ENCODE assay signal across 8 cellular contexts in genomic region chr7:102713011-102713690, GRCh38. TPM values are rescaled to one million over a fixed set of nuclear protein-coding genes. Genes with fewer than 3 reads are reported as not detected.
DNase-seq lines count a peak whose midpoint lies in the region; ATAC-seq and TF ChIP-seq lines count a peak whose summit lies in the region.
"Not testable (repeated sequence)": the region's sequence is repeated elsewhere in the genome, so short reads cannot be mapped to it uniquely, and the experiment has no call there.

No MANE protein-coding gene starts in this region.

- CTCF ChIA-PET in CD4-positive, alpha-beta memory T cell (lab: Charles Lee; ENCODE audit: partially characterized antibody); naive thymus-derived CD4-positive, alpha-beta T cell (lab: Charles Lee): not testable (repeated sequence)

- ATAC-seq in GM21619 (IDR thresholded peaks at IDR 0.05; ENCODE audit: unreplicated experiment) (peak; percentile 70), HG03060 (IDR thresholded peaks at IDR 0.05; ENCODE audit: low read depth, unreplicated experiment) (peak; percentile 37)
- peak; percentile 80 for ATAC-seq in naive thymus-derived CD4-positive, alpha-beta T cell

- H3K27ac Mint-ChIP-seq in CD4-positive, alpha-beta memory T cell, result peak overlapping the region in 5 of 7 donors; percentile 0 to 70 (median 15)
- H3K27ac Mint-ChIP-seq in T-helper 1 cell treated with Interleukin-12 subunit alpha and Interleukin-12 subunit beta and Interleukin-4 antibody, amounts not matched to agents 30 μg/mL and 1 μg/mL, for 36 hours, result peak overlapping the region; percentile 87
- peak overlapping the region; percentile 38 for H3K27ac Mint-ChIP-seq in activated naive CD8-positive, alpha-beta T cell
- H3K27ac Mint-ChIP-seq in naive thymus-derived CD4-positive, alpha-beta T cell, result peak overlapping the region in 2 of 9 donors; percentile 63 to 86

- H3K27me3 Mint-ChIP-seq in CD4-positive, alpha-beta memory T cell; T-helper 1 cell treated with Interleukin-12 subunit alpha and Interleukin-12 subunit beta and Interleukin-4 antibody, amounts not matched to agents 30 μg/mL and 1 μg/mL, for 36 hours (ENCODE audit: low read depth); activated naive CD8-positive, alpha-beta T cell; naive thymus-derived CD4-positive, alpha-beta T cell: not testable (repeated sequence)

- peaks cover 8 to 12% (median 9%) of the 10 kb centered on the region in 4 donors for H3K4me1 Mint-ChIP-seq in CD4-positive, alpha-beta memory T cell
- peaks cover 17% of the 10 kb centered on the region for H3K4me1 Mint-ChIP-seq in T-helper 1 cell treated with Interleukin-12 subunit alpha and Interleukin-12 subunit beta and Interleukin-4 antibody, amounts not matched to agents 30 μg/mL and 1 μg/mL, for 36 hours (ENCODE audit: low read depth)
- not testable (repeated sequence) for H3K4me1 Mint-ChIP-seq in activated naive CD8-positive, alpha-beta T cell (ENCODE audit: low read depth); naive thymus-derived CD4-positive, alpha-beta T cell

- intact Hi-C loops in CD4-positive, alpha-beta memory T cell (cut with micrococcal nuclease); naive thymus-derived CD4-positive, alpha-beta T cell (cut with micrococcal nuclease): not testable (repeated sequence)

- in situ Hi-C loops in GM18951 (cut with MboI; ENCODE audit: low sequenced_read_pairs, unreplicated experiment), result not testable (repeated sequence)

- peak overlapping the region in 1 of 8 donors; percentile 15 for H3K4me3 Mint-ChIP-seq in CD4-positive, alpha-beta memory T cell
- H3K4me3 Mint-ChIP-seq in T-helper 1 cell treated with Interleukin-12 subunit alpha and Interleukin-12 subunit beta and Interleukin-4 antibody, amounts not matched to agents 30 μg/mL and 1 μg/mL, for 36 hours, result peak overlapping the region; percentile 48
- H3K4me3 Mint-ChIP-seq in activated naive CD8-positive, alpha-beta T cell, result not testable (repeated sequence)
- peak overlapping the region in 1 of 10 donors; percentile 79 for H3K4me3 Mint-ChIP-seq in naive thymus-derived CD4-positive, alpha-beta T cell

- H3K27me3 ChIP-seq in CD4-positive, alpha-beta memory T cell (ENCODE audit: insufficient read depth, low read length); naive thymus-derived CD4-positive, alpha-beta T cell (ENCODE audit: control insufficient read depth in 2 of 2, insufficient read depth in 2 of 2, low read length in 2 of 2): not testable (repeated sequence)

- not testable (repeated sequence) for H3K36me3 ChIP-seq in CD4-positive, alpha-beta memory T cell (ENCODE audit: insufficient read depth, low read length); naive thymus-derived CD4-positive, alpha-beta T cell (ENCODE audit: control insufficient read depth in 2 of 3, insufficient read depth in 3 of 3, low read length in 3 of 3)

- not testable (repeated sequence) for H3K36me3 Mint-ChIP-seq in CD4-positive, alpha-beta memory T cell; T-helper 1 cell treated with Interleukin-12 subunit alpha and Interleukin-12 subunit beta and Interleukin-4 antibody, amounts not matched to agents 30 μg/mL and 1 μg/mL, for 36 hours (ENCODE audit: low read depth); activated naive CD8-positive, alpha-beta T cell; naive thymus-derived CD4-positive, alpha-beta T cell

- not testable (repeated sequence) for H3K4me3 ChIP-seq in CD4-positive, alpha-beta memory T cell (ENCODE audit: low read length in 2 of 2); naive thymus-derived CD4-positive, alpha-beta T cell (ENCODE audit: low read length)

- H3K4me1 ChIP-seq in CD4-positive, alpha-beta memory T cell (ENCODE audit: insufficient read depth, low read length); naive thymus-derived CD4-positive, alpha-beta T cell (ENCODE audit: control insufficient read depth in 2 of 2, insufficient read depth in 2 of 2, low read length in 2 of 2): not testable (repeated sequence)

- peak in 2 of 5 donors; percentile 2 to 5 for DNase-seq in CD4-positive, alpha-beta memory T cell
- DNase-seq in KG1 (lab: John Stamatoyannopoulos, UW), result peak; percentile 3
- DNase-seq in naive thymus-derived CD4-positive, alpha-beta T cell, result not testable (repeated sequence)

- H3K9me3 ChIP-seq in CD4-positive, alpha-beta memory T cell (ENCODE audit: control insufficient read depth in 1 of 2, low read length in 2 of 2); naive thymus-derived CD4-positive, alpha-beta T cell (ENCODE audit: control insufficient read depth in 2 of 3, low read length in 3 of 3): not testable (repeated sequence)

- POLR2A ChIA-PET in CD4-positive, alpha-beta memory T cell (lab: Charles Lee; ENCODE audit: partially characterized antibody); naive thymus-derived CD4-positive, alpha-beta T cell (lab: Charles Lee): not testable (repeated sequence)

- not testable (repeated sequence) for H3K9me3 Mint-ChIP-seq in CD4-positive, alpha-beta memory T cell; T-helper 1 cell treated with Interleukin-12 subunit alpha and Interleukin-12 subunit beta and Interleukin-4 antibody, amounts not matched to agents 30 μg/mL and 1 μg/mL, for 36 hours; activated naive CD8-positive, alpha-beta T cell (ENCODE audit: low read depth); naive thymus-derived CD4-positive, alpha-beta T cell

- not testable (repeated sequence) for H3K27ac ChIP-seq in CD4-positive, alpha-beta memory T cell (ENCODE audit: low read depth, low read length); naive thymus-derived CD4-positive, alpha-beta T cell (ENCODE audit: low read depth, low read length)

- TF ChIP-seq POLR2A in GM18951 (IDR thresholded peaks at IDR 0.05; ENCODE audit: extremely low read depth, insufficient read depth, insufficient read length), result peak; percentile 34

RNA-seq across cellular contexts. Expression of gene FAM185A, which starts 35.6 kb away (rescaled TPM):
- 10 to 100 TPM in 1 of 2 experiments, 1 to 10 TPM in 1; 8.6 to 11.1 TPM for total RNA-seq in CD4-positive, alpha-beta memory T cell
- 1 to 10 TPM; 4.6 to 7.0 TPM for polyA plus RNA-seq in CD4-positive, alpha-beta memory T cell
- total RNA-seq in naive thymus-derived CD4-positive, alpha-beta T cell, result 10 to 100 TPM in 2 of 5 experiments, 1 to 10 TPM in 3; 6.2 to 12.8 (median 8.0) TPM
- polyA plus RNA-seq in naive thymus-derived CD4-positive, alpha-beta T cell, result 10 to 100 TPM in 1 of 2 donors, 1 to 10 TPM in 1; 7.4 to 12.4 TPM

RNA-seq across cellular contexts. Expression of gene POLR2J2, which starts 41.7 kb away (rescaled TPM):
- 10 to 100 TPM; 21.8 to 27.7 TPM for total RNA-seq in CD4-positive, alpha-beta memory T cell
- 1 to 10 TPM; 1.6 to 7.9 TPM for polyA plus RNA-seq in CD4-positive, alpha-beta memory T cell
- total RNA-seq in naive thymus-derived CD4-positive, alpha-beta T cell, result 10 to 100 TPM; 23.9 to 48.2 (median 31.1) TPM
- polyA plus RNA-seq in naive thymus-derived CD4-positive, alpha-beta T cell, result 1 to 10 TPM; 3.9 to 6.4 TPM
